ENCODE assay signal across 18 cellular contexts in genomic region chr4:82578935-82579334, GRCh38. TPM values are rescaled to one million over a fixed set of nuclear protein-coding genes. Genes with fewer than 3 reads are reported as not detected.
DNase-seq lines count a peak whose midpoint lies in the region; ATAC-seq and TF ChIP-seq lines count a peak whose summit lies in the region.
"Had no signal": no experiment of that assay in that cellular context is flagged by ENCODE, and none has a peak within 500 bp of the region (broad histone marks: within the 10 kb centered on the region; RNA-seq: fewer than 3 reads in every experiment).

No MANE protein-coding gene starts in this region.

- H3K4me1 Mint-ChIP-seq in neural crest cell = peaks cover 7% of the 10 kb centered on the region

- DNase-seq in EH (ENCODE audit: low read depth) = peak; percentile 22
- peak; percentile 20 for DNase-seq in HT-29 (ENCODE audit: low spot score)
- no peak for DNase-seq in cardiac fibroblast (ENCODE audit: low read depth in 2 of 2)
- DNase-seq in neural crest cell (ENCODE audit: low read depth, low spot score) = no peak
- DNase-seq in NCI-H748 (lab: John Stamatoyannopoulos, UW; ENCODE audit: unreplicated experiment) = no peak
- DNase-seq: activated CD8-positive, alpha-beta T cell treated with anti-CD3 and anti-CD28 coated beads for 36 hours; activated gamma-delta T cell treated with Interleukin-2 at 50 U/mL for 16 hours; COR-L47; effector memory CD8-positive, alpha-beta T cell; heart right ventricle; NCI-H1417 treated with DMSO at 0.1 percent for 48 hours; NCI-H524 treated with DMSO at 0.1 percent for 48 hours; stomach; T1000 had no signal

- H3K36me3 Mint-ChIP-seq in neural crest cell (ENCODE audit: low read depth) = no peaks in the 10 kb centered on the region
- H3K36me3 Mint-ChIP-seq: natural killer cell treated with Interleukin-12 subunit alpha and Interleukin-12 subunit beta and Interleukin-15 and Interleukin-18, amount 100 ng/mL, for 72 hours had no signal

- no peak overlapping the region for H3K4me3 ChIP-seq in cardiac fibroblast (replicated peaks in 1 of 2; ENCODE audit: low read depth in 2 of 2, low read length in 2 of 2)
- H3K4me3 ChIP-seq: heart right ventricle, skin epidermis, stomach had no signal

- H3K27me3 Mint-ChIP-seq in neural crest cell (ENCODE audit: low read depth) = no peaks in the 10 kb centered on the region

- TF ChIP-seq CTCF in cardiac fibroblast (IDR thresholded peaks at IDR 0.05; ENCODE audit: low read depth, low read length) = peak; percentile 32
- TF ChIP-seq CTCF in neural crest cell (conservative IDR thresholded peaks at IDR 0.05) = peak; percentile 13

- peaks cover 6% of the 10 kb centered on the region for H3K9me3 Mint-ChIP-seq in neural crest cell
- H3K9me3 Mint-ChIP-seq: activated CD8-positive, alpha-beta T cell treated with anti-CD3 and anti-CD28 coated beads for 36 hours; effector memory CD8-positive, alpha-beta T cell; natural killer cell treated with Interleukin-12 subunit alpha and Interleukin-12 subunit beta and Interleukin-15 and Interleukin-18, amount 100 ng/mL, for 72 hours had no signal

- H3K27ac Mint-ChIP-seq in neural crest cell (ENCODE audit: unreplicated experiment) = no peak overlapping the region
- H3K27ac Mint-ChIP-seq: activated CD8-positive, alpha-beta T cell treated with anti-CD3 and anti-CD28 coated beads for 36 hours; effector memory CD8-positive, alpha-beta T cell; natural killer cell treated with Interleukin-12 subunit alpha and Interleukin-12 subunit beta and Interleukin-15 and Interleukin-18, amount 100 ng/mL, for 72 hours had no signal

- H3K4me3 Mint-ChIP-seq in neural crest cell = no peak overlapping the region
- H3K4me3 Mint-ChIP-seq: activated CD8-positive, alpha-beta T cell treated with anti-CD3 and anti-CD28 coated beads for 36 hours; effector memory CD8-positive, alpha-beta T cell; natural killer cell treated with Interleukin-12 subunit alpha and Interleukin-12 subunit beta and Interleukin-15 and Interleukin-18, amount 100 ng/mL, for 72 hours had no signal

- no peak for ATAC-seq in HG03378 (IDR thresholded peaks at IDR 0.05; ENCODE audit: unreplicated experiment)
- no peak for ATAC-seq in HG03135 (IDR thresholded peaks at IDR 0.05; ENCODE audit: unreplicated experiment)
- ATAC-seq: activated CD8-positive, alpha-beta T cell treated with anti-CD3 and anti-CD28 coated beads for 36 hours; effector memory CD8-positive, alpha-beta T cell; natural killer cell treated with Interleukin-12 subunit alpha and Interleukin-12 subunit beta and Interleukin-15 and Interleukin-18, amount 100 ng/mL, for 72 hours had no signal

RNA-seq across cellular contexts. Expression of gene TMEM150C, which starts 17.1 kb away (rescaled TPM):
- total RNA-seq in HT-29 (2014; rRNA removed; shearing (Covaris generic)) = not detected in 2 replicates
- 8.5 and 8.9 TPM in 2 replicates for total RNA-seq in neural crest cell
- total RNA-seq: activated CD8-positive, alpha-beta T cell treated with anti-CD3 and anti-CD28 coated beads for 36 hours; natural killer cell treated with Interleukin-12 subunit alpha and Interleukin-12 subunit beta and Interleukin-15 and Interleukin-18, amount 100 ng/mL, for 72 hours had no signal

Comparison
In these comparisons a context has a peak if more than half of its experiments do, and no peak if none do; other contexts are left out.
1. DNase-seq: peak in EH (single experiment) and HT-29 (single experiment); none in cardiac fibroblast (0 of 2), neural crest cell (single experiment) and NCI-H748 (single experiment).